ENCODE assay signal across 1 cellular context in the genomic region with DNA sequence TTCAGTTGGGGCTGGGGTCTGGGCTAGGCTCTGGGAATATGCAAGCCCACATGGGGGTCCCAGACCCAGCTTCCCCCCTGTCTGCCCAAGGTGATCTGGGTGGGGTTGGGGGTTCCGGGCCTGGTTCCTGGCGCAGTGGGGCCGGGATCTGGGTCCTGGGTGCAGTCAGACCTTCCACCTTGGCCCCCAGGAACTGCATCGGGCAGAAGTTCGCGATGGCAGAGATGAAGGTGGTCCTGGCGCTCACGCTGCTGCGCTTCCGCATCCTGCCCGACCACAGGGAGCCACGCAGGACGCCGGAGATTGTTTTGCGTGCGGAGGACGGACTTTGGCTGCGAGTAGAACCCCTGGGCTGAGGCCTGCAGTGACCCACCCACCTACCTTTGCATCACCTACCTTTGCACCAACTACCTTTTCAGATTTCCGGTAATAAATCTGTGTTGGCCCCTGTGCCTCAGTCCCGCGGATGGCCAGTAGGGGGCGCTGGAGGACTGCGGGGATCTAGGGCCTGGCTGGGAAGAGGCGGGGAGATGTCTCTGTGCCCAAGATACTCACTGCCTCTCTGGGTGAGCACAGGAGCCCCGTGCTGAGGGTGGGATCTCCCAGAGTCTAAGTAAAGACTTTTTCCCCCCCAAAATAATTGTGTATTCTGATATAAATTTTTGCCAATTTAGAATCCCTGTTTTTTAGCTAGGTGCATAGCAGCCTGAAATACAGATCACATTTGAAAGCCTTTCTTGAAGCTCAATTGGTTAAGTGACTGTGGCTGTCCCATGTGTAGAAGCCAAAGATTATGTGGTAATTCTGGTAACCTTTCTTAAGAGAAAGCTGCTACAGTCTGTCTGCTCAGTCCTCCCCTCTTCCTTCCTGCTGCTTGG.
TF ChIP-seq lines count a peak whose summit lies in the region.

No MANE protein-coding gene starts in this region.

TF ChIP-seq in Ishikawa, 13 proteins besides CTCF, POLR2A, EP300 and RAD21 (continued from another document):
- TF ChIP-seq, protein P1, sequence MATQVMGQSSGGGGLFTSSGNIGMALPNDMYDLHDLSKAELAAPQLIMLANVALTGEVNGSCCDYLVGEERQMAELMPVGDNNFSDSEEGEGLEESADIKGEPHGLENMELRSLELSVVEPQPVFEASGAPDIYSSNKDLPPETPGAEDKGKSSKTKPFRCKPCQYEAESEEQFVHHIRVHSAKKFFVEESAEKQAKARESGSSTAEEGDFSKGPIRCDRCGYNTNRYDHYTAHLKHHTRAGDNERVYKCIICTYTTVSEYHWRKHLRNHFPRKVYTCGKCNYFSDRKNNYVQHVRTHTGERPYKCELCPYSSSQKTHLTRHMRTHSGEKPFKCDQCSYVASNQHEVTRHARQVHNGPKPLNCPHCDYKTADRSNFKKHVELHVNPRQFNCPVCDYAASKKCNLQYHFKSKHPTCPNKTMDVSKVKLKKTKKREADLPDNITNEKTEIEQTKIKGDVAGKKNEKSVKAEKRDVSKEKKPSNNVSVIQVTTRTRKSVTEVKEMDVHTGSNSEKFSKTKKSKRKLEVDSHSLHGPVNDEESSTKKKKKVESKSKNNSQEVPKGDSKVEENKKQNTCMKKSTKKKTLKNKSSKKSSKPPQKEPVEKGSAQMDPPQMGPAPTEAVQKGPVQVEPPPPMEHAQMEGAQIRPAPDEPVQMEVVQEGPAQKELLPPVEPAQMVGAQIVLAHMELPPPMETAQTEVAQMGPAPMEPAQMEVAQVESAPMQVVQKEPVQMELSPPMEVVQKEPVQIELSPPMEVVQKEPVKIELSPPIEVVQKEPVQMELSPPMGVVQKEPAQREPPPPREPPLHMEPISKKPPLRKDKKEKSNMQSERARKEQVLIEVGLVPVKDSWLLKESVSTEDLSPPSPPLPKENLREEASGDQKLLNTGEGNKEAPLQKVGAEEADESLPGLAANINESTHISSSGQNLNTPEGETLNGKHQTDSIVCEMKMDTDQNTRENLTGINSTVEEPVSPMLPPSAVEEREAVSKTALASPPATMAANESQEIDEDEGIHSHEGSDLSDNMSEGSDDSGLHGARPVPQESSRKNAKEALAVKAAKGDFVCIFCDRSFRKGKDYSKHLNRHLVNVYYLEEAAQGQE (IDR thresholded peaks at IDR 0.05; ENCODE audit: low read depth), result no peak
- 0 out of 2 replicates have a peak, but pooled peaks have one; percentile 32 for TF ChIP-seq ZBTB7A (IDR thresholded peaks at IDR 0.05; ENCODE audit: low read depth)
- TF ChIP-seq TEAD4 (IDR thresholded peaks at IDR 0.05), result no peak
- no peak for TF ChIP-seq EGR1 (IDR thresholded peaks at IDR 0.05)
- no peak for TF ChIP-seq CREB1 (IDR thresholded peaks at IDR 0.05; ENCODE audit: low read depth)
